8 cellular contexts compared by ENCODE assay signal in the genomic region with DNA sequence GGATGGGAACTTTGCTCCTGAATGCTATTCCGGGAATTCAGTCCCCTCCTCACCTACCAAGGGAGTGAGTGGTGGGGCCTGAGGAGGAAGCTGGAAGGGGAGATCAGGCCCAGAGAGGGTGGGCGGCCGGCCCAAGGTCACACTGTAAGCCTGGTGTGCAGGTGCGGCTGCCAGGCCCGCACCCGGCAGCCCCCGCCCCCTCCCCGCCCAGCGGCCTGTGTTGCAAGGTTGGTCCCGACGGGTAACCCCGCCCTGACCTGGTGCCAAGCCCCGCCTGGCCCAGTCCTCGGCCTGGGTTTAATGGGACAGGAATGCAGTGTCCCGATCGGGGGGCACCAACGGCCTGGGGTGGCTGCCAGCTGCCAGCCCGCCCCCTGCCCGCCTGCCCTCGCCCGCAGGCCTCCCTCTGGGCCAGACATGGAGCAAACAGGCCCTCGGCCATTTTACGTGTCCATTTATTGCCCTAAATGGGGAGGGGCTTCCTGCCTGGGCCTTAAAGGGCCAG. TPM values are rescaled to one million over a fixed set of nuclear protein-coding genes. Genes with fewer than 3 reads are reported as not detected.
A peak's percentile ranks its signal among the peaks of the same experiment; 100 is the strongest.
DNase-seq lines count a peak whose midpoint lies in the region; ATAC-seq, FAIRE-seq and TF ChIP-seq lines count a peak whose summit lies in the region.

No MANE protein-coding gene starts in this region.

- peak overlapping the region; percentile 48 for H3K27ac Mint-ChIP-seq in activated naive CD8-positive, alpha-beta T cell treated with anti-CD3 and anti-CD28 coated beads for 36 hours
- no peak overlapping the region for H3K27ac Mint-ChIP-seq in stimulated activated naive B cell treated with anti-CD40 and anti-IgM and Interleukin-4, amounts not matched to agents 10 μg/mL and 1 μg/mL and 100 μg/mL, for 72 hours

- intact Hi-C loops in kidney (cut with DNase I), result no loop called here

- DNase-seq in DMS53 (lab: John Stamatoyannopoulos, UW) (peak; percentile 65), DMS53 treated with DMSO at 0.1 percent for 48 hours (lab: John Stamatoyannopoulos, UW; ENCODE audit: unreplicated experiment) (no peak), kidney (peak; percentile 95), thoracic aorta (ENCODE audit: low spot score) (peak; percentile 46), COLO829 (ENCODE audit: low spot score) (no peak)
- no peak for DNase-seq in activated naive CD8-positive, alpha-beta T cell treated with anti-CD3 and anti-CD28 coated beads for 36 hours
- DNase-seq in stimulated activated naive B cell treated with anti-CD40 and anti-IgM and Interleukin-4, amounts not matched to agents 10 μg/mL and 1 μg/mL and 100 μg/mL, for 72 hours, result no peak

- H3K4me1 ChIP-seq in kidney (ENCODE audit: control insufficient read depth in 1 of 2, insufficient read depth in 1 of 2, low read depth in 1 of 2, low read length in 2 of 2) (peaks cover 22 to 47% of the 10 kb centered on the region in 2 donors), thoracic aorta (ENCODE audit: control insufficient read depth in 1 of 2, low read depth in 2 of 2) (peaks cover 53 to 67% of the 10 kb centered on the region in 2 donors)

- H3K36me3 ChIP-seq in kidney (ENCODE audit: control insufficient read depth in 1 of 2, insufficient read depth in 2 of 2, low read length in 2 of 2) (no peaks in the 10 kb centered on the region), thoracic aorta (no peaks in the 10 kb centered on the region)

- H3K9ac ChIP-seq in kidney (ENCODE audit: low read length in 2 of 2), result peak overlapping the region; percentile 75 to 85

- H3K4me3 ChIP-seq in kidney (ENCODE audit: low read length in 2 of 2), result peak overlapping the region; percentile 34 to 58
- H3K4me3 ChIP-seq in thoracic aorta, result peak overlapping the region; percentile 99

- peaks cover 2% of the 10 kb centered on the region for H3K9me3 Mint-ChIP-seq in activated naive CD8-positive, alpha-beta T cell treated with anti-CD3 and anti-CD28 coated beads for 36 hours
- no peaks in the 10 kb centered on the region for H3K9me3 Mint-ChIP-seq in stimulated activated naive B cell treated with anti-CD40 and anti-IgM and Interleukin-4, amounts not matched to agents 10 μg/mL and 1 μg/mL and 100 μg/mL, for 72 hours

- no peak for FAIRE-seq in kidney (lab: Jason Lieb, UNC)

- no peaks in the 10 kb centered on the region for H3K27me3 Mint-ChIP-seq in activated naive CD8-positive, alpha-beta T cell treated with anti-CD3 and anti-CD28 coated beads for 36 hours
- no peaks in the 10 kb centered on the region for H3K27me3 Mint-ChIP-seq in stimulated activated naive B cell treated with anti-CD40 and anti-IgM and Interleukin-4, amounts not matched to agents 10 μg/mL and 1 μg/mL and 100 μg/mL, for 72 hours

- H3K27me3 ChIP-seq in thoracic aorta (replicated peaks; ENCODE audit: insufficient read depth), result no peaks in the 10 kb centered on the region

- H3K4me3 Mint-ChIP-seq in activated naive CD8-positive, alpha-beta T cell treated with anti-CD3 and anti-CD28 coated beads for 36 hours, result peak overlapping the region; percentile 29
- no peak overlapping the region for H3K4me3 Mint-ChIP-seq in stimulated activated naive B cell treated with anti-CD40 and anti-IgM and Interleukin-4, amounts not matched to agents 10 μg/mL and 1 μg/mL and 100 μg/mL, for 72 hours

- peaks cover 17% of the 10 kb centered on the region for H3K36me3 Mint-ChIP-seq in activated naive CD8-positive, alpha-beta T cell treated with anti-CD3 and anti-CD28 coated beads for 36 hours
- H3K36me3 Mint-ChIP-seq in stimulated activated naive B cell treated with anti-CD40 and anti-IgM and Interleukin-4, amounts not matched to agents 10 μg/mL and 1 μg/mL and 100 μg/mL, for 72 hours, result peaks cover 13 to 21% of the 10 kb centered on the region in 2 donors

- ATAC-seq in thoracic aorta (ENCODE audit: insufficient number of reproducible peaks, low FRiP score, low read depth) (no peak), HG02571 (IDR thresholded peaks at IDR 0.05; ENCODE audit: unreplicated experiment) (no peak)
- no peak for ATAC-seq in stimulated activated naive B cell treated with anti-CD40 and anti-IgM and Interleukin-4, amounts not matched to agents 10 μg/mL and 1 μg/mL and 100 μg/mL, for 72 hours (replicated peaks)

- peaks cover 26% of the 10 kb centered on the region for H3K4me1 Mint-ChIP-seq in activated naive CD8-positive, alpha-beta T cell treated with anti-CD3 and anti-CD28 coated beads for 36 hours
- peaks cover 13 to 55% of the 10 kb centered on the region in 2 donors for H3K4me1 Mint-ChIP-seq in stimulated activated naive B cell treated with anti-CD40 and anti-IgM and Interleukin-4, amounts not matched to agents 10 μg/mL and 1 μg/mL and 100 μg/mL, for 72 hours

- H3K9me3 ChIP-seq in kidney (ENCODE audit: control insufficient read depth in 1 of 2, low read length in 2 of 2), result no peaks in the 10 kb centered on the region
- H3K9me3 ChIP-seq in thoracic aorta, result no peaks in the 10 kb centered on the region

- H3K27ac ChIP-seq in kidney (ENCODE audit: low read depth in 2 of 2, low read length in 2 of 2), result peak overlapping the region; percentile 92 to 94
- peak overlapping the region; percentile 94 to 100 for H3K27ac ChIP-seq in thoracic aorta

- TF ChIP-seq CTCF in kidney (IDR thresholded peaks at IDR 0.05; ENCODE audit: borderline replicate concordance, extremely low read depth, insufficient read depth), result no peak
- no peak for TF ChIP-seq CTCF in thoracic aorta (IDR thresholded peaks at IDR 0.05)

RNA-seq across cellular contexts. Expression of gene ZBTB7A, which starts 5.5 kb away (rescaled TPM):
- 10 to 100 TPM; 34.9 to 35.9 TPM for total RNA-seq in activated naive CD8-positive, alpha-beta T cell treated with anti-CD3 and anti-CD28 coated beads for 36 hours
- 53.2 TPM for total RNA-seq in kidney
- 8.9 TPM for polyA plus RNA-seq in kidney (ENCODE audit: insufficient read depth, low read depth, low replicate concordance)
- total RNA-seq in thoracic aorta, result 10 to 100 TPM; 85.1 to 91.9 TPM

RNA-seq across cellular contexts. Expression of gene PIAS4, which starts 53.7 kb away (rescaled TPM):
- 10 to 100 TPM; 24.0 to 26.3 TPM for total RNA-seq in activated naive CD8-positive, alpha-beta T cell treated with anti-CD3 and anti-CD28 coated beads for 36 hours
- 25.0 TPM for total RNA-seq in kidney
- polyA plus RNA-seq in kidney (ENCODE audit: insufficient read depth, low read depth, low replicate concordance), result 9.8 TPM
- total RNA-seq in thoracic aorta, result 10 to 100 TPM; 10.2 to 32.2 TPM

Comparison
In these comparisons a context has a peak if more than half of its experiments do, and no peak if none do; other contexts are left out.
1. DNase-seq: peak in DMS53 (single experiment), kidney (single experiment) and thoracic aorta (single experiment); none in DMS53 treated with DMSO at 0.1 percent for 48 hours (single experiment), activated naive CD8-positive, alpha-beta T cell treated with anti-CD3 and anti-CD28 coated beads for 36 hours (single experiment), COLO829 (single experiment) and stimulated activated naive B cell treated with anti-CD40 and anti-IgM and Interleukin-4, amounts not matched to agents 10 μg/mL and 1 μg/mL and 100 μg/mL, for 72 hours (single experiment).